20 cellular contexts compared by ENCODE assay signal in the genomic region with DNA sequence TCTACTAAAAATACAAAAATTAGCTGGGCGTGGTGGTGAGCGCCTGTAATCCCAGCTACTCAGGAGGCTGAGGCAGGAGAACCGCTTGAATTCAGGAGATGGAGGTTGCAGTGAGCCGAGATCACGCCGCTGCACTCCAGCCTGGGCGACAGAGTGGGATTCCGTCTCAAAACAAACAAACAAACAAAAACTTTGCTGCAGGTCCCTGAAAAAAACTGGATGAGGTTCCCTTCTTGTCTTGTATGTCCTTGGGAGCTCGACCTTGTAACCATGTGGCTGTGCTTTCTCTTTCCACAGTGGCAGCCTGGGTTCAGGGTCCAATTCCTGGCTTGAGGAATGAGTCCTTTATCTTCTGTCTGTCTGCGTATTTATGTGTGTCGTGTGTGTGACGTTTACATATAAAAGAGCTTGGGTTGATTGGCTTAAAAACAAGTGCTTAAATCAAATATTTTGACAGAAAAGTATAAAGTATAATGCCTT.
"Had no signal": no experiment of that assay in that cellular context is flagged by ENCODE, and none has a peak within 500 bp of the region (broad histone marks: within the 10 kb centered on the region; RNA-seq: fewer than 3 reads in every experiment).

No MANE protein-coding gene starts in this region.

- H3K27me3 ChIP-seq: body of pancreas, sigmoid colon, tibial nerve, uterus had no signal

- H3K27ac ChIP-seq: body of pancreas, epithelial cell of prostate, sigmoid colon, tibial nerve, uterus had no signal

- H3K27ac Mint-ChIP-seq: activated CD4-positive, alpha-beta memory T cell treated with anti-CD3 and anti-CD28 coated beads, Interleukin-2, amount 10 ng/mL, durations not matched to agents 7 days and 5 days; activated naive CD8-positive, alpha-beta T cell treated with anti-CD3 and anti-CD28 coated beads, Interleukin-2, amount 10 ng/mL, durations not matched to agents 7 days and 5 days; activated T-helper 2 cell treated with anti-CD3 and anti-CD28 coated beads, Interferon-gamma antibody, Interleukin-2, Interleukin-4, amounts not matched to agents 10 μg/mL and 5 μg/mL and 100 μg/mL, durations not matched to agents 14 hours and 24 hours and 36 hours had no signal

- H3K36me3 Mint-ChIP-seq: activated naive CD8-positive, alpha-beta T cell treated with anti-CD3 and anti-CD28 coated beads, Interleukin-2, amount 10 ng/mL, durations not matched to agents 7 days and 5 days had no signal

- H3K4me1 ChIP-seq: body of pancreas, sigmoid colon, tibial nerve, uterus had no signal

- H3K9me3 Mint-ChIP-seq: activated CD4-positive, alpha-beta memory T cell treated with anti-CD3 and anti-CD28 coated beads, Interleukin-2, amount 10 ng/mL, durations not matched to agents 7 days and 5 days; activated naive CD8-positive, alpha-beta T cell treated with anti-CD3 and anti-CD28 coated beads, Interleukin-2, amount 10 ng/mL, durations not matched to agents 7 days and 5 days; activated T-helper 2 cell treated with anti-CD3 and anti-CD28 coated beads, Interferon-gamma antibody, Interleukin-2, Interleukin-4, amounts not matched to agents 10 μg/mL and 5 μg/mL and 100 μg/mL, durations not matched to agents 14 hours and 24 hours and 36 hours; nephron progenitor cell had no signal

- H3K36me3 ChIP-seq: sigmoid colon, spleen, tibial nerve, uterus had no signal

- DNase-seq: activated CD4-positive, alpha-beta memory T cell treated with anti-CD3 and anti-CD28 coated beads, Interleukin-2, amount 10 ng/mL, durations not matched to agents 7 days and 5 days; activated CD4-positive, alpha-beta T cell treated with anti-CD3 and anti-CD28 coated beads for 48 hours; activated CD4-positive, CD25-positive, alpha-beta regulatory T cell; activated naive CD4-positive, alpha-beta T cell treated with Interleukin-2 at 50 U/mL for 16 hours; activated naive CD8-positive, alpha-beta T cell treated with anti-CD3 and anti-CD28 coated beads, Interleukin-2, amount 10 ng/mL, durations not matched to agents 7 days and 5 days; activated T-cell treated with anti-CD3 and anti-CD28 coated beads, Interleukin-2, amount 50 U/mL, for 1 hour; body of pancreas; left cardiac atrium; midbrain; nephron progenitor cell; occipital lobe; posterior cingulate gyrus; sigmoid colon; stimulated activated naive CD4-positive, alpha-beta T cell treated with Interleukin-2 at 50 U/mL for 16 hours; uterus had no signal

- H3K4me1 Mint-ChIP-seq: nephron progenitor cell had no signal

- H3K9me3 ChIP-seq: body of pancreas, sigmoid colon, spleen, tibial nerve, uterus had no signal

- H3K4me3 ChIP-seq: body of pancreas, lung, sigmoid colon, uterus had no signal

- H3K4me3 Mint-ChIP-seq: activated CD4-positive, alpha-beta memory T cell treated with anti-CD3 and anti-CD28 coated beads, Interleukin-2, amount 10 ng/mL, durations not matched to agents 7 days and 5 days; activated naive CD8-positive, alpha-beta T cell treated with anti-CD3 and anti-CD28 coated beads, Interleukin-2, amount 10 ng/mL, durations not matched to agents 7 days and 5 days; nephron progenitor cell had no signal

- ATAC-seq: body of pancreas, left cardiac atrium had no signal
